ENCODE assay signal across 8 cellular contexts in the genomic region with DNA sequence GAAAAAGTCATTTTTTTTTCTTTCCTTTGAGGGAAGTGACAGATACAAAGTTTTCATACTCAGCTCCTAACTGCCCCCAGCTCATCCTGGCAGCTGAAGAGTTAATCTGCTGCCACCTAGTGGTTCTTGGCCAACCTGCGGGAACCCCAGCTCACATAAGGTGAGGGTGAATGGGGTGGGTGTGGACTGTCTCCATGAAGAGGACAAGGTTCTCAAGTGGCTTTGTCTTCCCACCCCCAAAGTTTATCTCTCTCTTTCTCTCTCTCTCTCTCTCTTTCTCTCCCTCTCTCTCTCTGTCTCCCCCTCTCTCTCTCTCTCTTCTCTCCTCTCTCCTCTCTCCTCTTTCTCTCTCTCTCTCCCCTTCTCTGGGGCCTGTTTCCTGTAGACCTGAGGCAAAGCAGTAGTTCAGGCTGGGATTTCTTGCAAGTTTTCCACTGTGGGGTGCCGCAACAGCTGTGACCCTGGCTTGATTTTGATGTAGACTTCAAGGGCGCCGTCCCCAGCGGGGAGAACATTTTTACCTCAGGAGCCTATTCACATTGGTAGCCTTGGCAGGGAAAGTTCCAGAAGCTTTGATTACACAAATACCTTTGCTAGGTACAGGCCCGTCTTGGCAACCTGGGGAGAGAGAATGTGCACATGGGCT.
A peak's percentile ranks its signal among the peaks of the same experiment; 100 is the strongest.
DNase-seq lines count a peak whose midpoint lies in the region; ATAC-seq, FAIRE-seq and TF ChIP-seq lines count a peak whose summit lies in the region.

No MANE protein-coding gene starts in this region.

- TF ChIP-seq POLR2A in K562 (conservative IDR thresholded peaks at IDR 0.05), result no peak

- in situ Hi-C loops in K562 (cut with MboI), result loop anchor here (10.0 kb wide), 1 partner anchor 614 kb away; no protein-coding TSS in a partner anchor

- H4K20me1 ChIP-seq in K562 (replicated peaks; ENCODE audit: control insufficient read depth, insufficient read depth, low read length) (no peaks in the 10 kb centered on the region), keratinocyte (ENCODE audit: control insufficient read depth, extremely low read depth, insufficient read depth, low read length) (no peaks in the 10 kb centered on the region)

- H3K79me2 ChIP-seq in K562 (ENCODE audit: control insufficient read depth, insufficient read depth, low read length) (no peaks in the 10 kb centered on the region), keratinocyte (ENCODE audit: control insufficient read depth, insufficient read depth, low read length) (no peaks in the 10 kb centered on the region)

- FAIRE-seq in K562 (lab: Jason Lieb, UNC), result peak; percentile 93
- peak; percentile 98 for FAIRE-seq in keratinocyte (lab: Jason Lieb, UNC)

- ATAC-seq in HG02938 (IDR thresholded peaks at IDR 0.05; ENCODE audit: unreplicated experiment), result peak; percentile 95
- ATAC-seq in K562, result peak; percentile 99

- H3K4me2 ChIP-seq in K562 (ENCODE audit: insufficient read depth, low read length) (no peak overlapping the region), keratinocyte (ENCODE audit: control insufficient read depth, extremely low read depth, insufficient read depth, low read depth, low read length) (no peak overlapping the region)

- H2AFZ ChIP-seq in K562 (ENCODE audit: low read depth, low read length) (0 out of 2 replicates have a peak overlapping the region, but pooled peaks have one; percentile 14), keratinocyte (ENCODE audit: control insufficient read depth, low read length) (peak overlapping the region; percentile 81)

- WGBS in K562 (ENCODE audit: insufficient coverage, low coverage, missing lambda C conversion rate), result 0% methylated on average over 6 of the region's 6 CpGs

- no peak for TF ChIP-seq EP300 in K562 (IDR thresholded peaks at IDR 0.05; ENCODE audit: low read length)

- H3K9me3 ChIP-seq in K562 (replicated peaks; ENCODE audit: control insufficient read depth, insufficient read depth, low read depth, low read length) (no peaks in the 10 kb centered on the region), keratinocyte (ENCODE audit: control insufficient read depth, low read depth, low read length) (no peaks in the 10 kb centered on the region)

- H3K4me3 ChIP-seq in K562 (no peak overlapping the region), keratinocyte (ENCODE audit: control insufficient read depth in 2 of 3, extremely low read depth in 1 of 3, insufficient read depth in 2 of 3, low read depth in 1 of 3, low read length in 3 of 3) (no peak overlapping the region)

- BruUV-seq in K562 (replicated peaks; lab: Mats Ljungman, UMichigan), result no TSS peak

- H3K9ac ChIP-seq in K562 (ENCODE audit: insufficient read depth in 1 of 2, low read depth in 2 of 2, low read length in 2 of 2), result no peak overlapping the region
- no peak overlapping the region for H3K9ac ChIP-seq in keratinocyte (ENCODE audit: control insufficient read depth, extremely low read depth, insufficient read depth, low read length)

- H3K36me3 ChIP-seq in K562 (ENCODE audit: control insufficient read depth, insufficient read depth, low read length) (no peaks in the 10 kb centered on the region), keratinocyte (ENCODE audit: control insufficient read depth in 2 of 2, extremely low read depth in 1 of 2, insufficient read depth in 2 of 2, low read length in 2 of 2) (no peaks in the 10 kb centered on the region)

- peaks cover 22 to 34% of the 10 kb centered on the region in 2 experiments for H3K27me3 ChIP-seq in K562 (ENCODE audit: control insufficient read depth in 2 of 2, insufficient read depth in 2 of 2, low read length in 2 of 2)
- no peaks in the 10 kb centered on the region for H3K27me3 ChIP-seq in keratinocyte (ENCODE audit: control insufficient read depth, extremely low read depth, insufficient read depth, low read length)

- TF ChIP-seq CTCF in K562 (IDR thresholded peaks at IDR 0.05 in 2 of 3, conservative IDR thresholded peaks at IDR 0.05 in 1 of 3; ENCODE audit: insufficient read depth in 2 of 3, low read depth in 1 of 3, low read length in 3 of 3) (peak; percentile 84 to 87 (median 85)), keratinocyte (optimal IDR thresholded peaks at IDR 0.05 in 1 of 3, IDR thresholded peaks at IDR 0.05 in 1 of 3, conservative IDR thresholded peaks at IDR 0.05 in 1 of 3; ENCODE audit: extremely low read depth in 1 of 3, insufficient read depth in 2 of 3, low read length in 3 of 3) (peak; percentile 87 to 92 (median 92))

- dilution Hi-C loops in keratinocyte (cut with MboI; ENCODE audit: extremely low pct_ligation_motif_present, low sequenced_read_pairs), result no loop called here

- CTCF ChIA-PET in K562 (lab: Yijun Ruan, JAX; ENCODE audit: low intra/inter-chr PET ratio), result interaction anchor here (0.7 to 0.9 kb wide), 2 partner anchors 539 to 619 kb away, joined by 3 read pairs; no protein-coding TSS in a partner anchor

- intact Hi-C loops in K562 (cut with micrococcal nuclease), result loop anchor here (1.0 to 10.0 kb wide), 6 partner anchors 53 to 740 kb away; no protein-coding TSS in a partner anchor

- DNase-seq in SIG-M5 treated with dmso at 0.1 percent for 504 hours (lab: John Stamatoyannopoulos, UW; ENCODE audit: unreplicated experiment), result peak; percentile 63
- no peak for DNase-seq in SIG-M5 (lab: John Stamatoyannopoulos, UW)
- peak; percentile 73 for DNase-seq in NCI-H1694 treated with DMSO at 0.1 percent for 48 hours (lab: John Stamatoyannopoulos, UW)
- peak; percentile 18 for DNase-seq in T-helper 9 cell
- peak; percentile 69 to 80 (median 72) for DNase-seq in K562 (ENCODE audit: extremely low read depth in 1 of 4, low spot score in 3 of 4)
- no peak for DNase-seq in keratinocyte (ENCODE audit: low read depth, low spot score)
- DNase-seq in stimulated activated CD4-positive, alpha-beta T cell treated with anti-CD3 and anti-CD28 coated beads, TNF-alpha, amount 100 ng/mL, for 4 hours (ENCODE audit: low read depth in 3 of 3), result peak; percentile 9 to 18 (median 11)

- H3K27ac ChIP-seq in K562 (ENCODE audit: extremely low read depth, low read depth, low read length), result no peak overlapping the region
- H3K27ac ChIP-seq in keratinocyte (ENCODE audit: control insufficient read depth, insufficient read depth, low read length), result no peak overlapping the region

- POLR2A ChIA-PET in K562 (lab: Yijun Ruan, JAX), result interaction anchor here (0.9 kb wide), 1 partner anchor 14 kb away, joined by 4 read pairs; no protein-coding TSS in a partner anchor

- H3K4me1 ChIP-seq in K562 (replicated peaks in 1 of 2; ENCODE audit: control insufficient read depth in 2 of 2, insufficient read depth in 2 of 2, low read length in 2 of 2) (no peaks in the 10 kb centered on the region), keratinocyte (ENCODE audit: control insufficient read depth, extremely low read depth, insufficient read depth, low read length) (peaks cover 13% of the 10 kb centered on the region)

- H3K9me1 ChIP-seq in K562 (ENCODE audit: control insufficient read depth, insufficient read depth, low read length) (no peaks in the 10 kb centered on the region), keratinocyte (ENCODE audit: control insufficient read depth, extremely low read depth, insufficient read depth, low read length) (no peaks in the 10 kb centered on the region)

- peak; percentile 73 to 89 for TF ChIP-seq RAD21 in K562 (CRISPR knock-in tag; conservative IDR thresholded peaks at IDR 0.05 in 1 of 2, IDR thresholded peaks at IDR 0.05 in 1 of 2)

TF ChIP-seq in K562, 482 proteins besides CTCF, POLR2A, EP300 and RAD21 (continues in another document):
- TF ChIP-seq ZNF354B (CRISPR knock-in tag; IDR thresholded peaks at IDR 0.05) (no peak), HBP1 (CRISPR knock-in tag; IDR thresholded peaks at IDR 0.05) (0 out of 2 replicates have a peak, but pooled peaks have one; percentile 41), XRCC5 (IDR thresholded peaks at IDR 0.05; ENCODE audit: low read depth, low read length) (peak; percentile 78; the same call in 1 of the 2 replicates), SMC3 (conservative IDR thresholded peaks at IDR 0.05; ENCODE audit: insufficient read depth, low read depth, low read length) (peak; percentile 83), ZNF274 (IDR thresholded peaks at IDR 0.05; ENCODE audit: borderline replicate concordance, low read depth, low read length) (no peak), PTTG1 (tag; IDR thresholded peaks at IDR 0.05; ENCODE audit: low read depth) (no peak), STAG1 (CRISPR knock-in tag; IDR thresholded peaks at IDR 0.05; ENCODE audit: borderline replicate concordance) (peak; percentile 79; the same call in 1 of the 2 replicates), RBM39 (optimal IDR thresholded peaks at IDR 0.05; ENCODE audit: low read depth, low read length) (peak; percentile 37), MAZ (CRISPR knock-in tag; conservative IDR thresholded peaks at IDR 0.05 in 1 of 2, IDR thresholded peaks at IDR 0.05 in 1 of 2) (peak in 1 of 2 experiments; percentile 90; a peak in 2 of 4 replicates), ARID1B (IDR thresholded peaks at IDR 0.05) (0 out of 2 replicates have a peak, but pooled peaks have one; percentile 10)
- TF ChIP-seq, protein P1, sequence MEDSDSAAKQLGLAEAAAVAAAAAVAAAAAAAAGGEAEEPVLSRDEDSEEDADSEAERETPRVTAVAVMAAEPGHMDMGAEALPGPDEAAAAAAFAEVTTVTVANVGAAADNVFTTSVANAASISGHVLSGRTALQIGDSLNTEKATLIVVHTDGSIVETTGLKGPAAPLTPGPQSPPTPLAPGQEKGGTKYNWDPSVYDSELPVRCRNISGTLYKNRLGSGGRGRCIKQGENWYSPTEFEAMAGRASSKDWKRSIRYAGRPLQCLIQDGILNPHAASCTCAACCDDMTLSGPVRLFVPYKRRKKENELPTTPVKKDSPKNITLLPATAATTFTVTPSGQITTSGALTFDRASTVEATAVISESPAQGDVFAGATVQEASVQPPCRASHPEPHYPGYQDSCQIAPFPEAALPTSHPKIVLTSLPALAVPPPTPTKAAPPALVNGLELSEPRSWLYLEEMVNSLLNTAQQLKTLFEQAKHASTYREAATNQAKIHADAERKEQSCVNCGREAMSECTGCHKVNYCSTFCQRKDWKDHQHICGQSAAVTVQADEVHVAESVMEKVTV (CRISPR knock-in tag; IDR thresholded peaks at IDR 0.05), result peak; percentile 62

Comparison
In these comparisons a context has a peak if more than half of its experiments do, and no peak if none do; other contexts are left out.
1. DNase-seq: peak in SIG-M5 treated with dmso at 0.1 percent for 504 hours (single experiment), NCI-H1694 treated with DMSO at 0.1 percent for 48 hours (single experiment), T-helper 9 cell (single experiment), K562 (4 of 4) and stimulated activated CD4-positive, alpha-beta T cell treated with anti-CD3 and anti-CD28 coated beads, TNF-alpha, amount 100 ng/mL, for 4 hours (3 of 3); none in SIG-M5 (single experiment) and keratinocyte (single experiment).